Comparison of ENCODE assay signal across 29 cellular contexts in the genomic region with DNA sequence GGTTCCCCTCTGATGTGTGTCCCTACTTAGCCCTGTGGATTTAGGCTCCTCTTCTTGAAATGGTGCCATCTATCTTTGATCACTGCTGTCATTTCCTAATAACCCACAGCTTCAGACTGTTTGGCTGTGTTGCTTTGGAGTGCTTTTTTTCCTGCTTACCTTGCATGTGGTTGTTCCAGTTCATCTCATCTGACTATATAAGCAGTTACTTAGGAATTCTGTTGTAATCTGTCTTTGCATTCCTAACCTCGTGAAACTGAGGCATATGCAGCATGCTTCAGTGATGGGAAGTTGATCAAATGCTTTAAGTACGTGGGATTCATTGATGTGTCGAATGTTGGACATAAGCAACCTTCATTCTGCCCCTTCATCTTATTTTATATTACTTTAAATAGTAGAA.
"Had no signal": no experiment of that assay in that cellular context is flagged by ENCODE, and none has a peak within 500 bp of the region (broad histone marks: within the 10 kb centered on the region; RNA-seq: fewer than 3 reads in every experiment).

No MANE protein-coding gene starts in this region.

- H3K36me3 Mint-ChIP-seq: activated CD4-positive, alpha-beta memory T cell treated with anti-CD3 and anti-CD28 coated beads for 36 hours; activated naive CD8-positive, alpha-beta T cell; T-cell had no signal

- FAIRE-seq: K562, TTC549 had no signal

- H3K4me3 Mint-ChIP-seq: activated CD4-positive, alpha-beta memory T cell treated with anti-CD3 and anti-CD28 coated beads for 36 hours; activated CD4-positive, alpha-beta T cell treated with anti-CD3 and anti-CD28 coated beads, Interleukin-2, amount 10 ng/mL, durations not matched to agents 7 days and 5 days; activated naive CD4-positive, alpha-beta T cell treated with anti-CD3 and anti-CD28 coated beads for 36 hours; activated naive CD8-positive, alpha-beta T cell; activated T-helper 17 cell treated with anti-CD3 and anti-CD28 coated beads, Interleukin-2, amount 50 U/mL, for 72 hours; T-cell had no signal

- H3K27ac Mint-ChIP-seq: activated CD4-positive, alpha-beta memory T cell treated with anti-CD3 and anti-CD28 coated beads for 36 hours; activated CD4-positive, alpha-beta T cell treated with anti-CD3 and anti-CD28 coated beads, Interleukin-2, amount 10 ng/mL, durations not matched to agents 7 days and 5 days; activated naive CD4-positive, alpha-beta T cell treated with anti-CD3 and anti-CD28 coated beads for 36 hours; activated naive CD8-positive, alpha-beta T cell; activated T-helper 17 cell treated with anti-CD3 and anti-CD28 coated beads, Interleukin-2, amount 50 U/mL, for 72 hours; T-cell had no signal

- H3K4me3 ChIP-seq: K562, SK-N-MC had no signal

- H3K27ac ChIP-seq: brain microvascular endothelial cell, SK-N-MC, VCaP had no signal

- H3K27me3 Mint-ChIP-seq: activated CD4-positive, alpha-beta memory T cell treated with anti-CD3 and anti-CD28 coated beads for 36 hours; activated CD4-positive, alpha-beta T cell treated with anti-CD3 and anti-CD28 coated beads, Interleukin-2, amount 10 ng/mL, durations not matched to agents 7 days and 5 days; activated naive CD8-positive, alpha-beta T cell; activated T-helper 17 cell treated with anti-CD3 and anti-CD28 coated beads, Interleukin-2, amount 50 U/mL, for 72 hours; T-cell had no signal

- ATAC-seq: activated T-helper 17 cell treated with anti-CD3 and anti-CD28 coated beads, Interleukin-2, amount 50 U/mL, for 72 hours; K562; Right ventricle myocardium inferior; T-cell had no signal

- H3K27me3 ChIP-seq: brain microvascular endothelial cell had no signal

- DNase-seq: activated CD4-positive, alpha-beta memory T cell treated with anti-CD3 and anti-CD28 coated beads for 36 hours; activated CD4-positive, alpha-beta T cell treated with anti-CD3 and anti-CD28 coated beads, Interleukin-2, amount 10 ng/mL, durations not matched to agents 7 days and 5 days; activated CD4-positive, CD25-positive, alpha-beta regulatory T cell; activated gamma-delta T cell; activated naive CD4-positive, alpha-beta T cell treated with anti-CD3 and anti-CD28 coated beads for 36 hours; activated T-cell treated with anti-CD3 and anti-CD28 coated beads for 4 hours; activated T-cell treated with anti-CD3 and anti-CD28 coated beads, Interleukin-2, amount 50 U/mL, for 48 hours; brain microvascular endothelial cell; Karpas-422; MM.1S; NCI-H1105 treated with DMSO at 0.1 percent for 48 hours; NCI-H1436 treated with DMSO at 0.1 percent for 48 hours; NCI-H187 treated with DMSO at 0.1 percent for 48 hours; NCI-H2081 treated with DMSO at 0.1 percent for 48 hours; NCI-H2227 treated with DMSO at 0.1 percent for 48 hours; NCI-H446 treated with DMSO at 0.1 percent for 48 hours; NCI-H524 treated with DMSO at 0.1 percent for 48 hours; NCI-H82; RPMI8226; T-cell; T-helper 2 cell; T1000 had no signal

- H3K4me1 Mint-ChIP-seq: activated CD4-positive, alpha-beta T cell treated with anti-CD3 and anti-CD28 coated beads, Interleukin-2, amount 10 ng/mL, durations not matched to agents 7 days and 5 days; activated T-helper 17 cell treated with anti-CD3 and anti-CD28 coated beads, Interleukin-2, amount 50 U/mL, for 72 hours; T-cell had no signal

- H3K36me3 ChIP-seq: brain microvascular endothelial cell had no signal
